26 cellular contexts compared by ENCODE assay signal in the genomic region with DNA sequence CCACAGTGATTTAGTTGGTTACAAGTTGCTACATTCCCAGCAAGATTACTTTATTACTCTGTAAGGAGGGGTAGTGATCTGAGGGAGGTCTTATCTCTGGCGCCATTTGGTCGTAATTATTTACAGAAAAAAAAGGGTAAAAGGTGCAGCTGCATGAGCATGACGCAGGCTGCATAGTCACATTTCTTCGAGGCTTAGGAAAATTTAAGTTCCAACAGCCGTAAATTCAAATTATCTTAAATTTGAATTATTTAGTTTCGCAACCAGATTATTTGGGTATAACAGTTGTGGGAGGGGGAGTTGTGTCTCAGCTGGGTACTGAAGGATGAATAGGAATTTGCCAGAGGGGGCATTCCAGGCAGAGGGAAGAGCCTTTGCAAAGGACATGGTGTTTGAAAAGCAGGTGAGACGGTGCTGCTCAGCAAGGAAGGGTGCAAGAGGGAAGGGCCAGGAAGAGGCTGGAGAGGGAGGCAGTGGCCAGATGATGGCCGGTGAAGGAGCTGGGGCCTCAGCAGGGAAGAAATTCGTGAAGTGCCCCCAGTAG. TPM values are rescaled to one million over a fixed set of nuclear protein-coding genes. Genes with fewer than 3 reads are reported as not detected.
DNase-seq lines count a peak whose midpoint lies in the region; ATAC-seq and TF ChIP-seq lines count a peak whose summit lies in the region.
"Had no signal": no experiment of that assay in that cellular context is flagged by ENCODE, and none has a peak within 500 bp of the region (broad histone marks: within the 10 kb centered on the region; RNA-seq: fewer than 3 reads in every experiment).

No MANE protein-coding gene starts in this region.

- POLR2A ChIA-PET in activated naive CD8-positive, alpha-beta T cell treated with anti-CD3 and anti-CD28 coated beads, Interleukin-2, amount 10 ng/mL, durations not matched to agents 7 days and 5 days (lab: Charles Lee): no interaction called here
- POLR2A ChIA-PET in WTC11 (lab: Charles Lee): no interaction called here

- TF ChIP-seq CTCF in WTC11 (IDR thresholded peaks at IDR 0.05): no peak
- TF ChIP-seq CTCF in mucosa of descending colon (IDR thresholded peaks at IDR 0.05): no peak
- no peak for TF ChIP-seq CTCF in GM20000 (IDR thresholded peaks at IDR 0.05; ENCODE audit: extremely low read depth, missing control alignments)
- no peak for TF ChIP-seq CTCF in GM10266 (IDR thresholded peaks at IDR 0.05; ENCODE audit: control insufficient read depth, insufficient read depth, low read depth, missing control alignments)
- TF ChIP-seq CTCF in GM13977 (IDR thresholded peaks at IDR 0.05; ENCODE audit: extremely low read depth, insufficient read depth, missing control alignments): no peak

- H3K36me3 Mint-ChIP-seq in activated naive CD8-positive, alpha-beta T cell treated with anti-CD3 and anti-CD28 coated beads, Interleukin-2, amount 10 ng/mL, durations not matched to agents 7 days and 5 days: peaks cover 2% of the 10 kb centered on the region
- H3K36me3 Mint-ChIP-seq in activated naive CD8-positive, alpha-beta T cell treated with anti-CD3 and anti-CD28 coated beads for 36 hours: peaks cover 2% of the 10 kb centered on the region
- H3K36me3 Mint-ChIP-seq in WTC11: no peaks in the 10 kb centered on the region
- H3K36me3 Mint-ChIP-seq: T-cell had no signal

- H3K4me3 Mint-ChIP-seq in activated naive CD8-positive, alpha-beta T cell treated with anti-CD3 and anti-CD28 coated beads, Interleukin-2, amount 10 ng/mL, durations not matched to agents 7 days and 5 days: no peak overlapping the region
- H3K4me3 Mint-ChIP-seq in activated naive CD8-positive, alpha-beta T cell treated with anti-CD3 and anti-CD28 coated beads for 36 hours: no peak overlapping the region
- no peak overlapping the region for H3K4me3 Mint-ChIP-seq in WTC11
- H3K4me3 Mint-ChIP-seq: effector memory CD8-positive, alpha-beta T cell; stimulated activated naive CD8-positive, alpha-beta T cell treated with anti-CD3 and anti-CD28 coated beads, Interleukin-15, amount 100 ng/mL, for 72 hours; T-cell had no signal

- H3K9me3 Mint-ChIP-seq in activated naive CD8-positive, alpha-beta T cell treated with anti-CD3 and anti-CD28 coated beads, Interleukin-2, amount 10 ng/mL, durations not matched to agents 7 days and 5 days: peaks cover 5% of the 10 kb centered on the region
- peaks cover 4% of the 10 kb centered on the region for H3K9me3 Mint-ChIP-seq in activated naive CD8-positive, alpha-beta T cell treated with anti-CD3 and anti-CD28 coated beads for 36 hours
- H3K9me3 Mint-ChIP-seq in WTC11: no peaks in the 10 kb centered on the region
- H3K9me3 Mint-ChIP-seq: effector memory CD8-positive, alpha-beta T cell; T-cell had no signal

- no peak overlapping the region for H3K4me3 ChIP-seq in mucosa of descending colon
- H3K4me3 ChIP-seq: coronary artery, thyroid gland had no signal

- peaks cover 16% of the 10 kb centered on the region for H3K4me1 Mint-ChIP-seq in activated naive CD8-positive, alpha-beta T cell treated with anti-CD3 and anti-CD28 coated beads, Interleukin-2, amount 10 ng/mL, durations not matched to agents 7 days and 5 days
- H3K4me1 Mint-ChIP-seq in activated naive CD8-positive, alpha-beta T cell treated with anti-CD3 and anti-CD28 coated beads for 36 hours: peaks cover 28% of the 10 kb centered on the region
- peaks cover 27% of the 10 kb centered on the region for H3K4me1 Mint-ChIP-seq in WTC11

- intact Hi-C loops in mucosa of descending colon (cut with DNase I, micrococcal nuclease): no loop called here

- H3K27me3 Mint-ChIP-seq in activated naive CD8-positive, alpha-beta T cell treated with anti-CD3 and anti-CD28 coated beads, Interleukin-2, amount 10 ng/mL, durations not matched to agents 7 days and 5 days: peaks cover 16% of the 10 kb centered on the region
- H3K27me3 Mint-ChIP-seq in activated naive CD8-positive, alpha-beta T cell treated with anti-CD3 and anti-CD28 coated beads for 36 hours: peaks cover 19% of the 10 kb centered on the region
- H3K27me3 Mint-ChIP-seq in WTC11 (ENCODE audit: low read depth): no peaks in the 10 kb centered on the region

- CTCF ChIA-PET in WTC11 (lab: Charles Lee): interaction anchor here (1.5 to 1.9 kb wide), 2 partner anchors 51 to 153 kb away, joined by 3 to 5 read pairs; no protein-coding TSS in a partner anchor

- H3K27ac Mint-ChIP-seq in activated naive CD8-positive, alpha-beta T cell treated with anti-CD3 and anti-CD28 coated beads, Interleukin-2, amount 10 ng/mL, durations not matched to agents 7 days and 5 days: peak overlapping the region; percentile 25
- no peak overlapping the region for H3K27ac Mint-ChIP-seq in activated naive CD8-positive, alpha-beta T cell treated with anti-CD3 and anti-CD28 coated beads for 36 hours
- peak overlapping the region; percentile 34; the same call in 1 of the 2 replicates for H3K27ac Mint-ChIP-seq in WTC11
- H3K27ac Mint-ChIP-seq: effector memory CD8-positive, alpha-beta T cell; stimulated activated naive CD8-positive, alpha-beta T cell treated with anti-CD3 and anti-CD28 coated beads, Interleukin-15, amount 100 ng/mL, for 72 hours had no signal

- no peaks in the 10 kb centered on the region for H3K36me3 ChIP-seq in mucosa of descending colon (ENCODE audit: low read depth)
- H3K36me3 ChIP-seq: BE2C, thyroid gland had no signal

- in situ Hi-C loops in GM13977 (cut with MboI; ENCODE audit: low pct_unique_long_range_greater_than_20kb, low sequenced_read_pairs, unreplicated experiment): no loop called here

- H3K4me1 ChIP-seq in mucosa of descending colon (ENCODE audit: low read depth): peaks cover 11% of the 10 kb centered on the region
- H3K4me1 ChIP-seq: parathyroid adenoma had no signal

- peaks cover 2% of the 10 kb centered on the region for H3K9me3 ChIP-seq in mucosa of descending colon
- H3K9me3 ChIP-seq: BE2C, thyroid gland had no signal

- no peak for ATAC-seq in activated naive CD8-positive, alpha-beta T cell treated with anti-CD3 and anti-CD28 coated beads, Interleukin-2, amount 10 ng/mL, durations not matched to agents 7 days and 5 days (ENCODE audit: low read depth)
- ATAC-seq in WTC11 (no peak; the same call in 1 of the 2 replicates), mucosa of descending colon (peak; percentile 79), HG02623 (IDR thresholded peaks at IDR 0.05; ENCODE audit: unreplicated experiment) (no peak)
- ATAC-seq: effector memory CD8-positive, alpha-beta T cell; stimulated activated naive CD8-positive, alpha-beta T cell treated with anti-CD3 and anti-CD28 coated beads, Interleukin-15, amount 100 ng/mL, for 72 hours; T-cell had no signal

- no peak for DNase-seq in activated naive CD8-positive, alpha-beta T cell treated with anti-CD3 and anti-CD28 coated beads, Interleukin-2, amount 10 ng/mL, durations not matched to agents 7 days and 5 days
- no peak for DNase-seq in activated naive CD8-positive, alpha-beta T cell treated with anti-CD3 and anti-CD28 coated beads for 36 hours
- DNase-seq in WTC11 (ENCODE audit: low spot score) (no peak), mucosa of descending colon (no peak), GM20000 (ENCODE audit: low spot score) (no peak), GM10266 (ENCODE audit: extremely low spot score) (no peak), GM13977 (ENCODE audit: low spot score) (no peak)
- DNase-seq: activated CD4-positive, CD25-positive, alpha-beta regulatory T cell treated with anti-CD3 and anti-CD28 coated beads, Interleukin-2, amount 50 U/mL, for 72 hours; activated naive CD4-positive, alpha-beta T cell treated with Interleukin-2 at 50 U/mL for 16 hours; activated T-cell treated with anti-CD3 and anti-CD28 coated beads, Interleukin-2, amount 50 U/mL, for 1 hour; amniotic stem cell; BE2C; effector memory CD8-positive, alpha-beta T cell; foreskin melanocyte; GF-D8; GOT3; NCI-H1092; NCI-H187; NCI-H2171 treated with DMSO at 0.1 percent for 48 hours; SHP77; stimulated activated naive CD8-positive, alpha-beta T cell treated with anti-CD3 and anti-CD28 coated beads, Interleukin-15, amount 100 ng/mL, for 72 hours; T-cell; thyroid gland had no signal

TF ChIP-seq in WTC11, 78 proteins besides CTCF, POLR2A, EP300 and RAD21:
- TF ChIP-seq FOXJ3 (CRISPR knock-in tag; IDR thresholded peaks at IDR 0.05; ENCODE audit: borderline replicate concordance) (no peak), JUN (CRISPR knock-in tag; IDR thresholded peaks at IDR 0.05) (no peak), FOXP1 (CRISPR knock-in tag; IDR thresholded peaks at IDR 0.05; ENCODE audit: borderline replicate concordance) (no peak), TEAD4 (CRISPR knock-in tag; IDR thresholded peaks at IDR 0.05) (no peak), HMGA2 (CRISPR knock-in tag; IDR thresholded peaks at IDR 0.05) (no peak), NR1H2 (CRISPR knock-in tag; IDR thresholded peaks at IDR 0.05) (no peak), NFATC4 (CRISPR knock-in tag; IDR thresholded peaks at IDR 0.05) (no peak)
- TF ChIP-seq, protein P1, sequence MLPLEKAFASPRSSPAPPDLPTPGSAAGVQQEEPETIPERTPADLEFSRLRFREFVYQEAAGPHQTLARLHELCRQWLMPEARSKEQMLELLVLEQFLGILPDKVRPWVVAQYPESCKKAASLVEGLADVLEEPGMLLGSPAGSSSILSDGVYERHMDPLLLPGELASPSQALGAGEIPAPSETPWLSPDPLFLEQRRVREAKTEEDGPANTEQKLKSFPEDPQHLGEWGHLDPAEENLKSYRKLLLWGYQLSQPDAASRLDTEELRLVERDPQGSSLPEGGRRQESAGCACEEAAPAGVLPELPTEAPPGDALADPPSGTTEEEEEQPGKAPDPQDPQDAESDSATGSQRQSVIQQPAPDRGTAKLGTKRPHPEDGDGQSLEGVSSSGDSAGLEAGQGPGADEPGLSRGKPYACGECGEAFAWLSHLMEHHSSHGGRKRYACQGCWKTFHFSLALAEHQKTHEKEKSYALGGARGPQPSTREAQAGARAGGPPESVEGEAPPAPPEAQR (CRISPR knock-in tag; IDR thresholded peaks at IDR 0.05): no peak

RNA-seq across cellular contexts. Expression of a gene that starts 17.5 kb away (rescaled TPM):
- 10 to 100 TPM in 1 of 2 experiments, 1 to 10 TPM in 1; 9.9 to 12.2 TPM for total RNA-seq in activated naive CD8-positive, alpha-beta T cell treated with anti-CD3 and anti-CD28 coated beads, Interleukin-2, amount 10 ng/mL, durations not matched to agents 7 days and 5 days
- 10 to 100 TPM; 13.6 to 13.8 TPM for total RNA-seq in activated naive CD8-positive, alpha-beta T cell treated with anti-CD3 and anti-CD28 coated beads for 36 hours
- total RNA-seq in WTC11 (2021) (17.6 to 23.6 TPM (median 18.0 TPM) in 3 replicates), mucosa of descending colon (10 to 100 TPM; 31.4 to 59.1 (median 37.1) TPM)
